Comparison of ENCODE assay signal across 8 cellular contexts in the genomic region with DNA sequence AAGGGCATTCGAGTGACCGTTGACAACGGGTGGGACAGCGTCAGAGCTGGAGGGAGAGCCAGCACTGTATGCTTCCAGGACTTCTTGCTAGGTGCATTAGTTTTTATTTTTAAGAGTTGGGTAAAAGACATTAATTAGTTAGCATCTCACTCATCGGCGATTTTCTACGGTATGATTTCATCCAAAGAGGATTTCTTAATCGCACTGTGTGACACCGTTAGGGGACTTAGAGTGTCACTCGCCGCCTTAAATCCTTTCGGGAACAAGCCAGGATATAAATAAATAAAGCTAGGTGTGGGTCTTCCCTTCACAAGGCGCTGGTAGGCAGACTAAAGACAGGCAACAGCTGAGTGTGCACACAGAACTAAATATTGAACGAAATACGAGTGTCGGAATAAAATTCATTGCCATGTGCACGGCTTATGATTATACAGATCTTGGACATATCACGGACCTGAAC. TPM values are rescaled to one million over a fixed set of nuclear protein-coding genes. Genes with fewer than 3 reads are reported as not detected.
DNase-seq lines count a peak whose midpoint lies in the region; ATAC-seq and TF ChIP-seq lines count a peak whose summit lies in the region.

No MANE protein-coding gene starts in this region.

- H3K4me3 Mint-ChIP-seq in mesothelial cell of epicardium = peak overlapping the region; percentile 85
- H3K4me3 Mint-ChIP-seq in stimulated activated effector memory CD8-positive, alpha-beta T cell treated with anti-CD3 and anti-CD28 coated beads, Interleukin-12 subunit alpha, Interleukin-12 subunit beta, amount 100 ng/mL, for 72 hours = no peak overlapping the region

- no peaks in the 10 kb centered on the region for H3K9me3 Mint-ChIP-seq in mesothelial cell of epicardium
- H3K9me3 Mint-ChIP-seq in stimulated activated effector memory CD8-positive, alpha-beta T cell treated with anti-CD3 and anti-CD28 coated beads, Interleukin-12 subunit alpha, Interleukin-12 subunit beta, amount 100 ng/mL, for 72 hours = peaks cover 6% of the 10 kb centered on the region

- intact Hi-C loops in heart left ventricle (cut with DNase I) (loop anchor here in 2 of 10 donors (2.0 to 5.0 kb wide), 2 partner anchors 319 to 320 kb away; no protein-coding TSS in a partner anchor), left cardiac atrium (cut with DNase I) (no loop called here), vagina (cut with DNase I) (no loop called here)

- H3K4me1 ChIP-seq in heart left ventricle = no peaks in the 10 kb centered on the region
- H3K4me1 ChIP-seq in vagina = peaks cover 10% of the 10 kb centered on the region

- ATAC-seq in heart left ventricle = peak in 1 of 4 donors; percentile 9
- no peak for ATAC-seq in left cardiac atrium
- ATAC-seq in stimulated activated effector memory CD8-positive, alpha-beta T cell treated with anti-CD3 and anti-CD28 coated beads, Interleukin-12 subunit alpha, Interleukin-12 subunit beta, amount 100 ng/mL, for 72 hours = no peak

- peak overlapping the region; percentile 57 for H3K27ac Mint-ChIP-seq in mesothelial cell of epicardium
- no peak overlapping the region for H3K27ac Mint-ChIP-seq in stimulated activated effector memory CD8-positive, alpha-beta T cell treated with anti-CD3 and anti-CD28 coated beads, Interleukin-12 subunit alpha, Interleukin-12 subunit beta, amount 100 ng/mL, for 72 hours

- TF ChIP-seq POLR2A in heart left ventricle (IDR thresholded peaks at IDR 0.05) (no peak), vagina (IDR thresholded peaks at IDR 0.05) (no peak)

- WGBS in heart left ventricle, 4 donors = 1 to 2% (median 1%) methylated on average over 18 of the region's 18 CpGs

- H3K4me1 Mint-ChIP-seq in mesothelial cell of epicardium = peaks cover 18% of the 10 kb centered on the region
- no peaks in the 10 kb centered on the region for H3K4me1 Mint-ChIP-seq in stimulated activated effector memory CD8-positive, alpha-beta T cell treated with anti-CD3 and anti-CD28 coated beads, Interleukin-12 subunit alpha, Interleukin-12 subunit beta, amount 100 ng/mL, for 72 hours

- H3K4me3 ChIP-seq in heart left ventricle (peak overlapping the region; percentile 32 to 83 (median 64)), choroid plexus epithelial cell (ENCODE audit: low read depth, low read length) (peak overlapping the region; percentile 69), vagina (peak overlapping the region; percentile 49 to 72)

- H3K27ac ChIP-seq in heart left ventricle = peak overlapping the region in 8 of 12 donors; percentile 59 to 91 (median 80)
- H3K27ac ChIP-seq in vagina = peak overlapping the region; percentile 94

- no peaks in the 10 kb centered on the region for H3K9me3 ChIP-seq in heart left ventricle
- H3K9me3 ChIP-seq in vagina = no peaks in the 10 kb centered on the region

- H3K27me3 ChIP-seq in heart left ventricle (peaks cover 0 to 20% (median 0%) of the 10 kb centered on the region in 9 donors), vagina (no peaks in the 10 kb centered on the region)

- no peak for TF ChIP-seq CTCF in heart left ventricle (IDR thresholded peaks at IDR 0.05)
- TF ChIP-seq CTCF in choroid plexus epithelial cell (conservative IDR thresholded peaks at IDR 0.05; ENCODE audit: low read depth, low read length) = no peak
- TF ChIP-seq CTCF in mesothelial cell of epicardium (IDR thresholded peaks at IDR 0.05; ENCODE audit: unreplicated experiment) = no peak
- TF ChIP-seq CTCF in vagina (IDR thresholded peaks at IDR 0.05) = no peak

- no peak for DNase-seq in heart left ventricle
- DNase-seq in left cardiac atrium = no peak
- DNase-seq in choroid plexus epithelial cell (ENCODE audit: low read depth) = no peak
- DNase-seq in mesothelial cell of epicardium (ENCODE audit: low spot score in 2 of 2, unreplicated experiment in 2 of 2) = no peak
- peak in 1 of 2 donors; percentile 87 for DNase-seq in vagina (ENCODE audit: extremely low spot score in 2 of 2)
- DNase-seq in stimulated activated CD4-positive, alpha-beta T cell treated with anti-CD3 and anti-CD28 coated beads, Interleukin-12 subunit alpha, Interleukin-12 subunit beta, amount 100 ng/mL, for 4 hours = no peak
- no peak for DNase-seq in stimulated activated effector memory CD8-positive, alpha-beta T cell treated with anti-CD3 and anti-CD28 coated beads, Interleukin-12 subunit alpha, Interleukin-12 subunit beta, amount 100 ng/mL, for 72 hours (ENCODE audit: low spot score in 2 of 2)
- DNase-seq in AG08395 (ENCODE audit: low spot score) = no peak

- H3K36me3 Mint-ChIP-seq in mesothelial cell of epicardium = no peaks in the 10 kb centered on the region
- no peaks in the 10 kb centered on the region for H3K36me3 Mint-ChIP-seq in stimulated activated effector memory CD8-positive, alpha-beta T cell treated with anti-CD3 and anti-CD28 coated beads, Interleukin-12 subunit alpha, Interleukin-12 subunit beta, amount 100 ng/mL, for 72 hours

- peaks cover 65% of the 10 kb centered on the region for H3K27me3 Mint-ChIP-seq in mesothelial cell of epicardium (ENCODE audit: low read depth)

- H3K36me3 ChIP-seq in heart left ventricle = no peaks in the 10 kb centered on the region
- H3K36me3 ChIP-seq in vagina = no peaks in the 10 kb centered on the region

RNA-seq across cellular contexts. Expression of a gene that starts 0.9 kb away (rescaled TPM):
- total RNA-seq in heart left ventricle (1 to 10 TPM in 7 of 9 donors, under 1 TPM in 2; 0.60 to 3.8 (median 2.4) TPM), left cardiac atrium (1 to 10 TPM; 2.9 to 4.8 TPM), mesothelial cell of epicardium (13.3 to 16.9 TPM (median 15.2 TPM) in 3 replicates), vagina (35.1 TPM)
- polyA plus RNA-seq in heart left ventricle = 1 to 10 TPM; 1.9 to 3.0 TPM
